15 cellular contexts compared by ENCODE assay signal in genomic region chr3:22729981-22730380, GRCh38.
DNase-seq lines count a peak whose midpoint lies in the region; ATAC-seq and TF ChIP-seq lines count a peak whose summit lies in the region.
"Had no signal": no experiment of that assay in that cellular context is flagged by ENCODE, and none has a peak within 500 bp of the region (broad histone marks: within the 10 kb centered on the region; RNA-seq: fewer than 3 reads in every experiment).

No MANE protein-coding gene starts in this region.

- no peak overlapping the region for H3K9ac ChIP-seq in HCT116 (ENCODE audit: low read length)

- TF ChIP-seq POLR2A in HCT116 (IDR thresholded peaks at IDR 0.05; ENCODE audit: borderline replicate concordance, extremely low read depth, insufficient read depth, insufficient read length) (no peak), thyroid gland (IDR thresholded peaks at IDR 0.05) (no peak)

- no peaks in the 10 kb centered on the region for H3K4me1 ChIP-seq in HCT116 (ENCODE audit: control insufficient read depth in 1 of 2, insufficient read depth in 2 of 2, low read length in 2 of 2)
- H3K4me1 ChIP-seq in thyroid gland = no peaks in the 10 kb centered on the region
- H3K4me1 ChIP-seq: vagina had no signal

- POLR2A ChIA-PET in HCT116 (lab: Charles Lee) (no interaction called here), RWPE1 (lab: Yijun Ruan, JAX; ENCODE audit: low non-redundant PET) (no interaction called here)

- no peaks in the 10 kb centered on the region for H4K20me1 ChIP-seq in HCT116 (ENCODE audit: insufficient read depth)

- BruUV-seq in HCT116 (replicated peaks; lab: Mats Ljungman, UMichigan) = no TSS peak

- H3K79me2 ChIP-seq in HCT116 (ENCODE audit: insufficient read depth, low read length) = no peaks in the 10 kb centered on the region

- intact Hi-C loops in HCT116 (cut with micrococcal nuclease) = no loop called here
- intact Hi-C loops in thyroid gland (cut with DNase I) = no loop called here

- peak; percentile 58 for TF ChIP-seq CTCF in C4-2B (conservative IDR thresholded peaks at IDR 0.05)
- TF ChIP-seq CTCF in HCT116 (IDR thresholded peaks at IDR 0.05 in 2 of 3, conservative IDR thresholded peaks at IDR 0.05 in 1 of 3; ENCODE audit: borderline replicate concordance in 1 of 3, insufficient read depth in 1 of 3, low read depth in 2 of 3, low read length in 2 of 3) = peak in 2 of 3 experiments; percentile 2 to 11; a peak in 1 of 6 replicates
- TF ChIP-seq CTCF in RWPE1 (conservative IDR thresholded peaks at IDR 0.05; ENCODE audit: low read depth) = 0 out of 2 replicates have a peak, but pooled peaks have one; percentile 19
- no peak for TF ChIP-seq CTCF in thyroid gland (IDR thresholded peaks at IDR 0.05)

- no peak overlapping the region for H3K4me2 ChIP-seq in HCT116 (ENCODE audit: low read length)

- H3K27ac ChIP-seq in C4-2B (no peak overlapping the region), HCT116 (ENCODE audit: low read depth, low read length) (no peak overlapping the region), RWPE1 (no peak overlapping the region), thyroid gland (no peak overlapping the region)
- H3K27ac ChIP-seq: vagina had no signal

- DNase-seq in HCT116 (ENCODE audit: low read depth, low spot score) = no peak
- no peak for DNase-seq in RWPE1 (ENCODE audit: low spot score)
- peak; percentile 25 for DNase-seq in glomerular visceral epithelial cell (ENCODE audit: extremely low spot score)
- no peak for DNase-seq in SHP77 treated with DMSO at 0.1 percent for 48 hours (lab: John Stamatoyannopoulos, UW)
- no peak for DNase-seq in OCI-M2 (lab: John Stamatoyannopoulos, UW; ENCODE audit: unreplicated experiment)
- no peak for DNase-seq in activated CD8-positive, alpha-beta memory T cell treated with anti-CD3 and anti-CD28 coated beads, Interleukin-2, amount 50 U/mL, for 48 hours
- DNase-seq in thyroid gland = no peak
- DNase-seq: activated B cell treated with CpG ODN at 0.5 μM for 24 hours, C1 segment of cervical spinal cord, cortex of kidney, MV-4-11 had no signal

- no peak for TF ChIP-seq RAD21 in HCT116 (IDR thresholded peaks at IDR 0.05; ENCODE audit: low read depth)

- H3K4me3 ChIP-seq in HCT116 (replicated peaks in 1 of 2; ENCODE audit: low read depth in 1 of 2, low read length in 2 of 2) (no peak overlapping the region), thyroid gland (replicated peaks in 1 of 3) (no peak overlapping the region)
- H3K4me3 ChIP-seq: vagina had no signal

- ATAC-seq in HCT116 = no peak
- ATAC-seq: activated T-helper 17 cell treated with anti-CD3 and anti-CD28 coated beads, Interleukin-2, amount 50 U/mL, for 72 hours; sciatic nerve had no signal

- 22 to 31% methylated on average over 1 of the region's 1 CpG for WGBS in thyroid gland, 2 donors

- H2AFZ ChIP-seq in HCT116 (ENCODE audit: low read depth, low read length, poor library complexity, severe bottlenecking) = no peak overlapping the region

- H3K9me3 ChIP-seq in HCT116 (ENCODE audit: control insufficient read depth in 1 of 2, insufficient read depth in 1 of 2, low read depth in 1 of 2, low read length in 2 of 2) (peaks cover 0 to 4% of the 10 kb centered on the region in 2 experiments; a peak in 1 of 4 replicates), thyroid gland (no peaks in the 10 kb centered on the region)
- H3K9me3 ChIP-seq: vagina had no signal

- H3K27me3 ChIP-seq in HCT116 (ENCODE audit: insufficient read depth, low read length) (no peaks in the 10 kb centered on the region), thyroid gland (no peaks in the 10 kb centered on the region)
- H3K27me3 ChIP-seq: vagina had no signal

- CTCF ChIA-PET in HCT116 (lab: Charles Lee) (interaction anchor here (0.9 to 1.3 kb wide), 2 partner anchors 158 to 231 kb away, joined by 3 read pairs; no protein-coding TSS in a partner anchor), RWPE1 (lab: Yijun Ruan, JAX) (interaction anchor here (0.6 to 1.0 kb wide), 3 partner anchors 45 to 1102 kb away, joined by 3 to 5 read pairs (median 3); no protein-coding TSS in a partner anchor)

- RAD21 ChIA-PET in HCT116 (lab: Charles Lee; ENCODE audit: low non-redundant PET in 1 of 2, low total read pairs in 2 of 2, uncharacterized antibody in 2 of 2, unreplicated experiment in 2 of 2) = no interaction called here

- H3K36me3 ChIP-seq in HCT116 (ENCODE audit: control insufficient read depth in 1 of 2, insufficient read depth in 2 of 2, low read length in 2 of 2) (no peaks in the 10 kb centered on the region), thyroid gland (no peaks in the 10 kb centered on the region)
- H3K36me3 ChIP-seq: vagina had no signal

- no peaks in the 10 kb centered on the region for H3K9me2 ChIP-seq in HCT116 (ENCODE audit: insufficient read depth)

TF ChIP-seq in HCT116, 20 proteins besides CTCF, POLR2A, EP300 and RAD21:
- no peak for TF ChIP-seq TCF7L2 (IDR thresholded peaks at IDR 0.05; ENCODE audit: borderline replicate concordance, extremely low read depth, insufficient read depth, insufficient read length)
- no peak for TF ChIP-seq EZH2 (IDR thresholded peaks at IDR 0.05)
- TF ChIP-seq EZH2phosphoT487 (IDR thresholded peaks at IDR 0.05; ENCODE audit: borderline replicate concordance) = no peak
- TF ChIP-seq SIN3A (IDR thresholded peaks at IDR 0.05; ENCODE audit: low read depth) = no peak
- no peak for TF ChIP-seq ELF1 (IDR thresholded peaks at IDR 0.05; ENCODE audit: borderline replicate concordance, low read depth)
- no peak for TF ChIP-seq ZFX (IDR thresholded peaks at IDR 0.05)
- TF ChIP-seq ATF3 (IDR thresholded peaks at IDR 0.05) = no peak
- no peak for TF ChIP-seq REST (IDR thresholded peaks at IDR 0.05; ENCODE audit: low read depth)

Comparison
In these comparisons a context has a peak if more than half of its experiments do, and no peak if none do; other contexts are left out.
1. CTCF ChIP-seq: peak in C4-2B (single experiment), HCT116 (2 of 3) and RWPE1 (single experiment); none in thyroid gland (0 of 6).